In genomic region chr5:43658499-43658898, GRCh38 we compare ENCODE assay signal across 10 cellular contexts. TPM values are rescaled to one million over a fixed set of nuclear protein-coding genes. Genes with fewer than 3 reads are reported as not detected.
DNase-seq lines count a peak whose midpoint lies in the region; ATAC-seq and TF ChIP-seq lines count a peak whose summit lies in the region.
"Had no signal": no experiment of that assay in that cellular context is flagged by ENCODE, and none has a peak within 500 bp of the region (broad histone marks: within the 10 kb centered on the region; RNA-seq: fewer than 3 reads in every experiment).

No MANE protein-coding gene starts in this region.

- H3K4me3 ChIP-seq in fibroblast of the aortic adventitia (ENCODE audit: low read depth, low read length): no peak overlapping the region
- no peak overlapping the region for H3K4me3 ChIP-seq in skeletal muscle cell (ENCODE audit: low read depth, low read length)

- no peak overlapping the region for H3K4me3 Mint-ChIP-seq in activated T-helper 17 cell treated with anti-CD3 and anti-CD28 coated beads, Interleukin-2, amount 50 U/mL, for 72 hours

- peaks cover 96% of the 10 kb centered on the region for H3K36me3 Mint-ChIP-seq in activated T-helper 17 cell treated with anti-CD3 and anti-CD28 coated beads, Interleukin-2, amount 50 U/mL, for 72 hours (ENCODE audit: low read depth)

- in situ Hi-C loops in GM13977 (cut with MboI; ENCODE audit: low pct_unique_long_range_greater_than_20kb, low sequenced_read_pairs, unreplicated experiment): no loop called here

- H3K4me1 Mint-ChIP-seq in activated T-helper 17 cell treated with anti-CD3 and anti-CD28 coated beads, Interleukin-2, amount 50 U/mL, for 72 hours: peaks cover 4% of the 10 kb centered on the region

- H3K9me3 Mint-ChIP-seq in activated T-helper 17 cell treated with anti-CD3 and anti-CD28 coated beads, Interleukin-2, amount 50 U/mL, for 72 hours: no peaks in the 10 kb centered on the region

- TF ChIP-seq CTCF in fibroblast of the aortic adventitia (IDR thresholded peaks at IDR 0.05; ENCODE audit: insufficient read depth, low read length) (no peak), GM13977 (IDR thresholded peaks at IDR 0.05; ENCODE audit: extremely low read depth, insufficient read depth, missing control alignments) (no peak)

- H3K27me3 Mint-ChIP-seq in activated T-helper 17 cell treated with anti-CD3 and anti-CD28 coated beads, Interleukin-2, amount 50 U/mL, for 72 hours: no peaks in the 10 kb centered on the region

- ATAC-seq in activated T-helper 17 cell treated with anti-CD3 and anti-CD28 coated beads, Interleukin-2, amount 50 U/mL, for 72 hours (replicated peaks): peak; percentile 54
- no peak for ATAC-seq in GM18868 (IDR thresholded peaks at IDR 0.05; ENCODE audit: unreplicated experiment)

- H3K27ac Mint-ChIP-seq in activated T-helper 17 cell treated with anti-CD3 and anti-CD28 coated beads, Interleukin-2, amount 50 U/mL, for 72 hours: no peak overlapping the region

- DNase-seq in GM03348 (ENCODE audit: low spot score): peak; percentile 64
- peak; percentile 82 for DNase-seq in fibroblast of the aortic adventitia (ENCODE audit: low read depth)
- peak; percentile 44 for DNase-seq in skeletal muscle cell (ENCODE audit: low read depth)
- no peak for DNase-seq in MV-4-11 (lab: John Stamatoyannopoulos, UW)
- no peak for DNase-seq in GM13977 (ENCODE audit: low spot score)
- no peak for DNase-seq in cerebellar nuclear complex (lab: John Stamatoyannopoulos, UW)
- DNase-seq: activated CD4-positive, alpha-beta T cell treated with anti-CD3 and anti-CD28 coated beads for 1 hour; activated T-cell treated with anti-CD3 and anti-CD28 coated beads, Interleukin-2, amount 50 U/mL, for 48 hours had no signal

RNA-seq across cellular contexts. Expression of gene NNT, which starts 55.5 kb away (rescaled TPM):
- 10 to 100 TPM; 87.5 to 97.2 TPM for total RNA-seq in activated T-helper 17 cell treated with anti-CD3 and anti-CD28 coated beads, Interleukin-2, amount 50 U/mL, for 72 hours
- 54.2 and 80.3 TPM in 2 replicates for total RNA-seq in fibroblast of the aortic adventitia (ENCODE audit: low replicate concordance)

Comparison
In these comparisons a context has a peak if more than half of its experiments do, and no peak if none do; other contexts are left out.
1. DNase-seq: peak in GM03348 (single experiment), fibroblast of the aortic adventitia (single experiment) and skeletal muscle cell (single experiment); none in MV-4-11 (single experiment), GM13977 (single experiment) and cerebellar nuclear complex (0 of 2).